Comparison of ENCODE assay signal across 8 cellular contexts in the genomic region with DNA sequence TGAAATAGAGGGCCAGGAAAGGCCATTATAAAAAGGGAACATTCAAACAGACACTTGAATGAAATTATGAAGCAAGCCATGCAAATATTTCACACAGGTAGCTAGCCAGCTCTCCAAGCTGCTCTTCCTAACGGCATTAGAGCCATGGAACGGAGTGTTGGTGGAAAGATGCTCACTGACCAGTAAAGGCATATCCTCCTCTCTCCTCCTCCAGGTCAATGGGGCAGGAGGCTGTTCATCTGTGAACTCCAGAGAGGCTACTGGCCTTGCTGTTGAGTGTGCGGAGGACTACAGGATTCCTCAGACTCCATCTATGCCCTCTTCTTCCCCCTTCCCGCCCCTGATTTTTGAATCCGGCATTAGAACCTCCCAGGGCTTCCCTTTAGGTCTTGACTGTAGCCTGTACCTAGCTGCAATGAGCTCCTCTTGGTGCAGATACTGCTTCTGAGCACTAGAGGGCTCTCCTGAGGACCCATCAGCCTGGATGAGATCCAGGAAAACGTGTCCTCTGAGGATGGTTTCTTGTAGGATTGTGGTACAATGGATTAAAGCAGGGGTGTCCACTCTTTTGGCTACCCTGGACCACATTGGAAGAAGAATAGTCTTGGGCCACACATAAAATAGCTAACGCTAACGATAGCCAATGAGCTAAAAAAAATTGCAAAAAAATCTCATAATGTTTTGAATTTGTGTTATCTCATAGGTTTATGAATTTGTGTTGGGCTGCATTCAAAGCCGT.
DNase-seq lines count a peak whose midpoint lies in the region; ATAC-seq and TF ChIP-seq lines count a peak whose summit lies in the region.

No MANE protein-coding gene starts in this region.

- H3K4me2 ChIP-seq in H9 (ENCODE audit: insufficient read depth, insufficient read length, low read length), result no peak overlapping the region

- no peaks in the 10 kb centered on the region for H3K79me2 ChIP-seq in H9 (ENCODE audit: insufficient read depth, low read length)

- H3K9ac ChIP-seq in H9 (ENCODE audit: extremely low read depth, insufficient read length, low read length), result no peak overlapping the region

- H3K36me3 Mint-ChIP-seq in H9 (ENCODE audit: insufficient read depth in 1 of 3, low read depth in 3 of 3), result peaks cover 0 to 4% (median 2%) of the 10 kb centered on the region in 3 experiments; a peak in 2 of 7 replicates

- no peak overlapping the region for H2AK5ac ChIP-seq in H9 (ENCODE audit: insufficient read length, low read length)

- no CpG with 5 or more reads among the region's 9 CpGs for WGBS in H9 (ENCODE audit: extremely low coverage, insufficient read length, low lambda C conversion rate)
- 25 to 32% methylated on average over 9 of the region's 9 CpGs for WGBS in testis, 2 donors

- H3K18ac ChIP-seq in H9 (ENCODE audit: insufficient read length, low read depth, low read length), result no peak overlapping the region

- H3K9me3 ChIP-seq in H9 (ENCODE audit: control insufficient read depth, low read depth, low read length) (no peaks in the 10 kb centered on the region), left lung (no peaks in the 10 kb centered on the region), testis (no peaks in the 10 kb centered on the region)

- H2BK120ac ChIP-seq in H9 (ENCODE audit: low read depth, low read length, poor library complexity, severe bottlenecking), result no peak overlapping the region

- H2BK15ac ChIP-seq in H9 (ENCODE audit: low read depth, low read length), result no peak overlapping the region

- H3K4me3 ChIP-seq in NB4 (ENCODE audit: low read depth, low read length) (no peak overlapping the region), left lung (no peak overlapping the region), testis (no peak overlapping the region)

- H3K9me3 Mint-ChIP-seq in H9, result peaks cover 7 to 9% of the 10 kb centered on the region in 2 experiments; a peak in 4 of 5 replicates

- ATAC-seq in left lung, result peak; percentile 96
- no peak for ATAC-seq in HG03045 (IDR thresholded peaks at IDR 0.05; ENCODE audit: unreplicated experiment)

- H3K23me2 ChIP-seq in H9 (ENCODE audit: insufficient read length, low read depth, low read length, poor library complexity, severe bottlenecking), result no peaks in the 10 kb centered on the region

- TF ChIP-seq POLR2A in NB4 (IDR thresholded peaks at IDR 0.05; ENCODE audit: extremely low read depth, insufficient read length) (no peak), testis (IDR thresholded peaks at IDR 0.05) (no peak)

- peaks cover 7% of the 10 kb centered on the region for H3K27me3 Mint-ChIP-seq in H9 (ENCODE audit: low read depth)

- no peak overlapping the region for H2BK12ac ChIP-seq in H9 (ENCODE audit: insufficient read length, low read depth, low read length)

- intact Hi-C loops in left lung (cut with DNase I), result loop anchor here in 1 of 2 donors (5.0 kb wide), 1 partner anchor 451 kb away; no protein-coding TSS in a partner anchor
- intact Hi-C loops in testis (cut with DNase I; ENCODE audit: low total_unique reads), result loop anchor here (10.0 kb wide), 1 partner anchor 449 kb away; no protein-coding TSS in a partner anchor

- H2BK5ac ChIP-seq in H9 (ENCODE audit: insufficient read length, low read length), result no peak overlapping the region

- no peak overlapping the region for H3K27ac Mint-ChIP-seq in H9

- H4K91ac ChIP-seq in H9 (ENCODE audit: insufficient read length, low read depth, low read length), result no peak overlapping the region

- no peak overlapping the region for H3K56ac ChIP-seq in H9 (ENCODE audit: insufficient read length, low read depth, low read length)

- H3K36me3 ChIP-seq in left lung, result no peaks in the 10 kb centered on the region
- H3K36me3 ChIP-seq in testis (ENCODE audit: low read depth, missing control alignments), result no peaks in the 10 kb centered on the region

- peak; percentile 74 for DNase-seq in ELF-1 (ENCODE audit: low read depth, low spot score)
- peak; percentile 74 for DNase-seq in H9
- DNase-seq in NB4 (ENCODE audit: low read depth), result peak; percentile 53
- DNase-seq in SKM-1 (lab: John Stamatoyannopoulos, UW; ENCODE audit: unreplicated experiment), result peak; percentile 50
- DNase-seq in dedifferentiated amniotic fluid mesenchymal stem cell (ENCODE audit: extremely low spot score), result peak; percentile 60
- no peak for DNase-seq in left lung
- DNase-seq in testis, result peak; percentile 75

- no peak overlapping the region for H3K14ac ChIP-seq in H9 (ENCODE audit: insufficient read depth, low read length)

- H3T11ph ChIP-seq in H9 (ENCODE audit: low read length), result no peak overlapping the region

- no peak overlapping the region for H3K4me3 Mint-ChIP-seq in H9

- H3K4me1 Mint-ChIP-seq in H9, result peaks cover 3 to 10% of the 10 kb centered on the region in 2 experiments

- no peaks in the 10 kb centered on the region for H3K27me3 ChIP-seq in H9 (ENCODE audit: insufficient read depth, low read length)
- H3K27me3 ChIP-seq in left lung, result no peaks in the 10 kb centered on the region
- no peaks in the 10 kb centered on the region for H3K27me3 ChIP-seq in testis

- no peak overlapping the region for H4K5ac ChIP-seq in H9 (ENCODE audit: insufficient read length, low read depth, low read length)

- H3K4me1 ChIP-seq in H9 (ENCODE audit: insufficient read depth, low read length) (no peaks in the 10 kb centered on the region), left lung (peaks cover 0 to 6% of the 10 kb centered on the region in 2 donors), testis (no peaks in the 10 kb centered on the region)

- H4K8ac ChIP-seq in H9 (replicated peaks; ENCODE audit: insufficient read length, low read depth, low read length), result no peak overlapping the region

- no peak overlapping the region for H2BK20ac ChIP-seq in H9 (ENCODE audit: low read depth, low read length, poor library complexity, severe bottlenecking)

- no peaks in the 10 kb centered on the region for H4K20me1 ChIP-seq in H9 (ENCODE audit: control insufficient read depth, insufficient read depth, insufficient read length)

- no peak overlapping the region for H3K4ac ChIP-seq in H9 (ENCODE audit: low read depth, low read length)

- no peaks in the 10 kb centered on the region for H3K79me1 ChIP-seq in H9 (ENCODE audit: insufficient read depth, low read depth, low read length, poor library complexity, severe bottlenecking)

- H3K27ac ChIP-seq in H9 (ENCODE audit: insufficient read length, low read depth, low read length), result no peak overlapping the region
- H3K27ac ChIP-seq in left lung, result no peak overlapping the region
- no peak overlapping the region for H3K27ac ChIP-seq in testis

- H2AFZ ChIP-seq in H9 (ENCODE audit: low read length), result no peak overlapping the region

- no peak overlapping the region for H3K23ac ChIP-seq in H9 (ENCODE audit: insufficient read length, low read depth, low read length)

- TF ChIP-seq CTCF in H9 (conservative IDR thresholded peaks at IDR 0.05), result peak; percentile 82
- TF ChIP-seq CTCF in NB4 (IDR thresholded peaks at IDR 0.05; ENCODE audit: low read depth, low read length), result peak; percentile 91
- peak; percentile 80 to 82 for TF ChIP-seq CTCF in left lung (IDR thresholded peaks at IDR 0.05)
- TF ChIP-seq CTCF in testis (IDR thresholded peaks at IDR 0.05), result peak; percentile 53 to 67 (median 65)

Comparison
In these comparisons a context has a peak if more than half of its experiments do, and no peak if none do; other contexts are left out.
1. DNase-seq: peak in ELF-1 (single experiment), H9 (single experiment), NB4 (single experiment), SKM-1 (single experiment), dedifferentiated amniotic fluid mesenchymal stem cell (single experiment) and testis (single experiment); none in left lung (0 of 2).
2. Peak in every context shown above with its lines, with median percentiles within 50 percentile points of each other: CTCF ChIP-seq.